Comparison of ENCODE assay signal across 23 cellular contexts in genomic region chr11:72497731-72498130, GRCh38.
"Had no signal": no experiment of that assay in that cellular context is flagged by ENCODE, and none has a peak within 500 bp of the region (broad histone marks: within the 10 kb centered on the region; RNA-seq: fewer than 3 reads in every experiment).

No MANE protein-coding gene starts in this region.

- H3K27me3 ChIP-seq: colonic mucosa, gastrocnemius medialis, neural progenitor cell, right atrium auricular region, spleen, tibial nerve, upper lobe of left lung, uterus had no signal

- H3K9me3 ChIP-seq: colonic mucosa, uterus had no signal

- H3K36me3 ChIP-seq: colonic mucosa, gastrocnemius medialis, neural progenitor cell, right atrium auricular region, spleen, thoracic aorta, tibial nerve, upper lobe of left lung, uterus had no signal

- H3K27ac ChIP-seq: colonic mucosa, epithelial cell of prostate, gastrocnemius medialis, neural progenitor cell, parathyroid adenoma, right atrium auricular region, skin epidermis, spleen, thoracic aorta, tibial nerve, upper lobe of left lung, uterus had no signal

- H3K4me1 ChIP-seq: colonic mucosa, gastrocnemius medialis, neural progenitor cell, parathyroid adenoma, right atrium auricular region, spleen, tibial nerve, upper lobe of left lung, uterus had no signal

- ATAC-seq: esophagus mucosa; gastrocnemius medialis; natural killer cell treated with Interleukin-12 subunit alpha and Interleukin-12 subunit beta and Interleukin-15 and Interleukin-18, amount 100 ng/mL, for 72 hours; sciatic nerve; stimulated activated naive B cell treated with anti-CD40 and anti-IgM and Interleukin-4, amounts not matched to agents 10 μg/mL and 1 μg/mL and 100 μg/mL, for 72 hours had no signal

- DNase-seq: colonic mucosa; effector CD8-positive, alpha-beta T cell; endodermal cell; foreskin fibroblast; gastrocnemius medialis; head of caudate nucleus; naive B cell; spleen; stimulated activated CD4-positive, alpha-beta T cell treated with anti-CD3 and anti-CD28 coated beads, Interleukin-2, amount 100 ng/mL, for 48 hours; stimulated activated naive B cell treated with anti-CD40 and anti-IgM and Interleukin-4, amounts not matched to agents 10 μg/mL and 1 μg/mL and 100 μg/mL, for 72 hours; upper lobe of left lung; uterus had no signal

- H3K4me3 ChIP-seq: colonic mucosa, gastrocnemius medialis, lung, neural progenitor cell, right atrium auricular region, skin epidermis, spleen, thoracic aorta, tibial nerve, upper lobe of left lung, uterus had no signal
